1 cellular context compared by ENCODE assay signal in genomic region chr16:2775317-2775716, GRCh38.
TF ChIP-seq lines count a peak whose summit lies in the region.

No MANE protein-coding gene starts in this region.

TF ChIP-seq in WTC11, 78 proteins besides CTCF, POLR2A, EP300 and RAD21 (continued from another document):
- TF ChIP-seq, protein P1, sequence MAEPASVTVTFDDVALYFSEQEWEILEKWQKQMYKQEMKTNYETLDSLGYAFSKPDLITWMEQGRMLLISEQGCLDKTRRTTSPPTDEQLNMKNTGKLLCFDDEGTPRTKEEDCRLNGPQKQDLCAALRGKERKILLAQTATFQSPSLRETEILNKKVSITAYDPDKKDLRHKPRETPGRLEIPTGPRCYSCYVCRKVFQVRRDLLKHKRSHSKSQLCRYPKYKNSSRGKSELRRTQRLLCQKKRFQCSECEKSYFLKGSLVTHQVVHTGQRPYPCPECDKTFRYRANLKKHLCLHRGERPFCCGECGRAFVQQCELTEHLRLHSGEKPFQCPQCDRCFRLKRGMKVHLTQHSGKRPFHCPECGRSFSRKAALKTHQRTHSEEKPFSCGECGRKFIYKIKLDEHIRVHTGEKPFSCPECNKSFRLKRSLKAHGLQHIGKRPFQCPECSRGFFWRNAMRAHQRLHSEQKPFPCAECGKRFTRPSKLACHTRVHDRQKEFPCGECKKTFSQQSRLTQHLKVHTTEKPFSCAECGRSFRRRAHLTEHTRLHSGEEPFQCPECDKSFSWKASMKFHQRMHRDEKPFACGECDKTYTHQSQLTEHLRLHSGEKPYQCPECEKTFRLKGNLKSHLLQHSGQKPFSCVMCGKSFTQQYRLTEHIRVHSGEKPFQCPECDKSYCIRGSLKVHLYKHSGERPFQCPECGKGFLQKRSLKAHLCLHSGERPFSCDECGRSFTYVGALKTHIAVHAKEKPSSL (CRISPR knock-in tag; conservative IDR thresholded peaks at IDR 0.05): no peak
- TF ChIP-seq ZNF396 (CRISPR knock-in tag; IDR thresholded peaks at IDR 0.05; ENCODE audit: borderline replicate concordance): no peak
